In genomic region chr5:159032656-159033350, GRCh38 we compare ENCODE assay signal across 17 cellular contexts.
DNase-seq lines count a peak whose midpoint lies in the region; ATAC-seq, FAIRE-seq and TF ChIP-seq lines count a peak whose summit lies in the region.
"Had no signal": no experiment of that assay in that cellular context is flagged by ENCODE, and none has a peak within 500 bp of the region (broad histone marks: within the 10 kb centered on the region; RNA-seq: fewer than 3 reads in every experiment).

No MANE protein-coding gene starts in this region.

- no peak overlapping the region for H4K8ac ChIP-seq in H1 (ENCODE audit: extremely low read depth, insufficient read depth, low read length)
- no peak overlapping the region for H4K8ac ChIP-seq in neuronal stem cell (ENCODE audit: low read depth, low read length)

- no peak overlapping the region for H3K56ac ChIP-seq in H1 (replicated peaks; ENCODE audit: insufficient read length, low read depth, low read length)

- no peak for DNase-seq in stimulated activated naive CD8-positive, alpha-beta T cell treated with anti-CD3 and anti-CD28 coated beads, Interleukin-15, amount 100 ng/mL, for 72 hours
- DNase-seq in H1 (ENCODE audit: low read depth in 1 of 2, low spot score in 2 of 2) (no peak), neuronal stem cell (ENCODE audit: low spot score) (no peak), adrenal gland (no peak), frontal cortex (ENCODE audit: low spot score in 2 of 2) (no peak)
- no peak for DNase-seq in activated T-helper 1 cell treated with anti-CD3 and anti-CD28 coated beads, Interleukin-12 subunit alpha, Interleukin-12 subunit beta, Interleukin-2, Interleukin-4 antibody, amounts not matched to agents 30 ng/mL and 10 ng/mL and 1 ng/mL, durations not matched to agents 14 hours and 24 hours and 36 hours (ENCODE audit: low spot score)
- DNase-seq: activated CD8-positive, alpha-beta T cell treated with anti-CD3 and anti-CD28 coated beads for 36 hours; activated T-cell treated with anti-CD3 and anti-CD28 coated beads, Interleukin-2, amount 50 U/mL, for 72 hours; amniotic stem cell; CD8-positive, alpha-beta memory T cell; EL; mesendoderm; NCI-H1048; NCI-H2171; stimulated activated CD4-positive, alpha-beta T cell treated with anti-CD3 and anti-CD28 coated beads, Interleukin-4, amount 100 ng/mL, for 4 hours had no signal

- H3K79me1 ChIP-seq in H1 (ENCODE audit: low read depth, low read length), result no peaks in the 10 kb centered on the region
- H3K79me1 ChIP-seq in neuronal stem cell (ENCODE audit: low read depth, low read length), result no peaks in the 10 kb centered on the region

- H3K79me2 ChIP-seq in H1 (ENCODE audit: control insufficient read depth in 1 of 2, insufficient read depth in 2 of 2, low read length in 2 of 2), result no peaks in the 10 kb centered on the region

- intact Hi-C loops in activated T-helper 1 cell treated with anti-CD3 and anti-CD28 coated beads, Interleukin-12 subunit alpha, Interleukin-12 subunit beta, Interleukin-2, Interleukin-4 antibody, amounts not matched to agents 30 ng/mL and 10 ng/mL and 1 ng/mL, durations not matched to agents 14 hours and 24 hours and 36 hours (cut with micrococcal nuclease), result no loop called here
- intact Hi-C loops in adrenal gland (cut with DNase I), result no loop called here

- H3K14ac ChIP-seq in H1 (ENCODE audit: insufficient read length), result no peak overlapping the region
- H3K14ac ChIP-seq in neuronal stem cell (ENCODE audit: low read length), result no peak overlapping the region

- H3K4me2 ChIP-seq in H1 (ENCODE audit: insufficient read depth in 1 of 2, low read depth in 2 of 2, low read length in 2 of 2) (no peak overlapping the region), neuronal stem cell (ENCODE audit: insufficient read depth, low read length, poor library complexity, severe bottlenecking) (no peak overlapping the region)

- no peaks in the 10 kb centered on the region for H3K36me3 Mint-ChIP-seq in stimulated activated naive CD8-positive, alpha-beta T cell treated with anti-CD3 and anti-CD28 coated beads, Interleukin-15, Interleukin-2, amounts not matched to agents 100 ng/mL and 50 ng/mL, for 24 hours (ENCODE audit: low read depth)
- H3K36me3 Mint-ChIP-seq in activated T-helper 1 cell treated with anti-CD3 and anti-CD28 coated beads, Interleukin-12 subunit alpha, Interleukin-12 subunit beta, Interleukin-2, Interleukin-4 antibody, amounts not matched to agents 30 ng/mL and 10 ng/mL and 1 ng/mL, durations not matched to agents 14 hours and 24 hours and 36 hours (ENCODE audit: low read depth), result no peaks in the 10 kb centered on the region
- H3K36me3 Mint-ChIP-seq: CD8-positive, alpha-beta memory T cell had no signal

- H3K18ac ChIP-seq in H1 (ENCODE audit: extremely low read depth, low read length), result no peak overlapping the region
- peak overlapping the region; percentile 5 for H3K18ac ChIP-seq in neuronal stem cell (ENCODE audit: low read length)

- no peak for ATAC-seq in stimulated activated naive CD8-positive, alpha-beta T cell treated with anti-CD3 and anti-CD28 coated beads, Interleukin-15, amount 100 ng/mL, for 72 hours
- ATAC-seq in GM19035 (IDR thresholded peaks at IDR 0.05; ENCODE audit: unreplicated experiment), result no peak
- ATAC-seq: activated CD8-positive, alpha-beta T cell treated with anti-CD3 and anti-CD28 coated beads for 36 hours; activated T-cell treated with anti-CD3 and anti-CD28 coated beads, Interleukin-2, amount 50 U/mL, for 72 hours had no signal

- H3K9me3 ChIP-seq in H1 (ENCODE audit: insufficient read depth in 2 of 2, low read depth in 1 of 2, low read length in 1 of 2), result no peaks in the 10 kb centered on the region
- no peaks in the 10 kb centered on the region for H3K9me3 ChIP-seq in neuronal stem cell (replicated peaks in 1 of 2; ENCODE audit: control insufficient read depth in 2 of 2, insufficient read depth in 1 of 2, low read depth in 1 of 2, low read length in 2 of 2)
- H3K9me3 ChIP-seq in adrenal gland (replicated peaks in 1 of 3), result no peaks in the 10 kb centered on the region

- TF ChIP-seq POLR2A in H1 (IDR thresholded peaks at IDR 0.05; ENCODE audit: control extremely low read depth in 1 of 2, low read depth in 2 of 2, low read length in 2 of 2) (no peak), adrenal gland (IDR thresholded peaks at IDR 0.05) (no peak)

- no peak overlapping the region for H3K4me3 ChIP-seq in H1 (ENCODE audit: extremely low read depth in 1 of 4, insufficient read depth in 2 of 4, low read depth in 3 of 4, low read length in 4 of 4)
- no peak overlapping the region for H3K4me3 ChIP-seq in neuronal stem cell (ENCODE audit: low read length in 2 of 2)
- H3K4me3 ChIP-seq in adrenal gland, result no peak overlapping the region

- H3K9ac ChIP-seq in H1 (replicated peaks in 1 of 4; ENCODE audit: extremely low read depth in 1 of 4, low read depth in 3 of 4, low read length in 3 of 4) (no peak overlapping the region), neuronal stem cell (ENCODE audit: low read depth, low read length, poor library complexity) (no peak overlapping the region)

- H3K23ac ChIP-seq in H1 (ENCODE audit: insufficient read length) (no peak overlapping the region), neuronal stem cell (ENCODE audit: low read depth, low read length, poor library complexity) (no peak overlapping the region)

- H4K91ac ChIP-seq in H1 (replicated peaks; ENCODE audit: insufficient read length, low read length) (no peak overlapping the region), neuronal stem cell (ENCODE audit: low read depth, low read length, poor library complexity) (no peak overlapping the region)

- H2BK15ac ChIP-seq in H1 (ENCODE audit: low read length), result no peak overlapping the region
- H2BK15ac ChIP-seq in neuronal stem cell (ENCODE audit: low read length), result no peak overlapping the region

- no peak for TF ChIP-seq RAD21 in H1 (IDR thresholded peaks at IDR 0.05 in 1 of 2, conservative IDR thresholded peaks at IDR 0.05 in 1 of 2; ENCODE audit: low read depth in 2 of 2, low read length in 2 of 2)

- H2AFZ ChIP-seq in H1 (ENCODE audit: low read length), result peak overlapping the region; percentile 11; the same call in 1 of the 2 replicates
- H2AFZ ChIP-seq in neuronal stem cell (ENCODE audit: low read length), result no peak overlapping the region

- H2BK12ac ChIP-seq in H1 (ENCODE audit: low read depth, low read length) (no peak overlapping the region; the same call in 1 of the 2 replicates), neuronal stem cell (ENCODE audit: low read length) (no peak overlapping the region)

- H4K20me1 ChIP-seq in H1 (replicated peaks in 1 of 2; ENCODE audit: control insufficient read depth in 1 of 2, insufficient read depth in 2 of 2, low read length in 2 of 2), result no peaks in the 10 kb centered on the region

- no peak overlapping the region for H2BK20ac ChIP-seq in H1 (ENCODE audit: low read length)

- FAIRE-seq in H1 (lab: Jason Lieb, UNC) (no peak), frontal cortex (lab: Jason Lieb, UNC) (no peak)

- no peaks in the 10 kb centered on the region for H3K9me3 Mint-ChIP-seq in stimulated activated naive CD8-positive, alpha-beta T cell treated with anti-CD3 and anti-CD28 coated beads, Interleukin-15, Interleukin-2, amounts not matched to agents 100 ng/mL and 50 ng/mL, for 24 hours
- H3K9me3 Mint-ChIP-seq in stimulated activated naive CD8-positive, alpha-beta T cell treated with anti-CD3 and anti-CD28 coated beads, Interleukin-15, amount 100 ng/mL, for 72 hours, result peaks cover 5 to 7% of the 10 kb centered on the region in 2 donors
- peaks cover 8% of the 10 kb centered on the region for H3K9me3 Mint-ChIP-seq in activated T-helper 1 cell treated with anti-CD3 and anti-CD28 coated beads, Interleukin-12 subunit alpha, Interleukin-12 subunit beta, Interleukin-2, Interleukin-4 antibody, amounts not matched to agents 30 ng/mL and 10 ng/mL and 1 ng/mL, durations not matched to agents 14 hours and 24 hours and 36 hours

- H2BK120ac ChIP-seq in H1 (replicated peaks; ENCODE audit: low read depth, low read length) (peak overlapping the region; percentile 61), neuronal stem cell (ENCODE audit: low read depth, low read length) (no peak overlapping the region)

- 70 to 92% methylated on average over 1 to 8 of the region's 8 CpGs for WGBS in H1 (ENCODE audit: extremely low coverage in 1 of 2, insufficient coverage in 1 of 2, insufficient read length in 1 of 2, insufficient replicate concordance in 2 of 2, low coverage in 1 of 2, low lambda C conversion rate in 2 of 2, missing lambda C conversion rate in 1 of 2), 2 experiments
- 83% methylated on average over 1 of the region's 8 CpGs; no CpG with 5 or more reads in 1 of the 2 donors for WGBS in neuronal stem cell (ENCODE audit: extremely low coverage in 2 of 2, insufficient read length in 2 of 2, insufficient replicate concordance in 1 of 2), 2 donors
- 60 to 74% (median 71%) methylated on average over 8 of the region's 8 CpGs for WGBS in adrenal gland, 4 donors

- no peaks in the 10 kb centered on the region; a peak in 1 of 7 replicates for H3K27me3 ChIP-seq in H1 (replicated peaks in 1 of 4; ENCODE audit: control insufficient read depth in 3 of 4, extremely low read depth in 1 of 4, insufficient read depth in 3 of 4, low read length in 3 of 4)
- H3K27me3 ChIP-seq in neuronal stem cell (ENCODE audit: control insufficient read depth in 3 of 3, insufficient read depth in 3 of 3, low read depth in 1 of 3, low read length in 3 of 3), result no peaks in the 10 kb centered on the region
- no peaks in the 10 kb centered on the region for H3K27me3 ChIP-seq in adrenal gland

- TF ChIP-seq CTCF in H1 (IDR thresholded peaks at IDR 0.05; ENCODE audit: control extremely low read depth in 1 of 3, insufficient read depth in 1 of 3, low read depth in 1 of 3, low read length in 3 of 3) (no peak), adrenal gland (IDR thresholded peaks at IDR 0.05) (no peak)

- H3K4me1 Mint-ChIP-seq in stimulated activated naive CD8-positive, alpha-beta T cell treated with anti-CD3 and anti-CD28 coated beads, Interleukin-15, Interleukin-2, amounts not matched to agents 100 ng/mL and 50 ng/mL, for 24 hours (ENCODE audit: low read depth), result peaks cover 3% of the 10 kb centered on the region
- H3K4me1 Mint-ChIP-seq in stimulated activated naive CD8-positive, alpha-beta T cell treated with anti-CD3 and anti-CD28 coated beads, Interleukin-15, amount 100 ng/mL, for 72 hours, result no peaks in the 10 kb centered on the region
- no peaks in the 10 kb centered on the region for H3K4me1 Mint-ChIP-seq in activated T-helper 1 cell treated with anti-CD3 and anti-CD28 coated beads, Interleukin-12 subunit alpha, Interleukin-12 subunit beta, Interleukin-2, Interleukin-4 antibody, amounts not matched to agents 30 ng/mL and 10 ng/mL and 1 ng/mL, durations not matched to agents 14 hours and 24 hours and 36 hours (ENCODE audit: low read depth)
- H3K4me1 Mint-ChIP-seq: CD8-positive, alpha-beta memory T cell had no signal

- H2AK5ac ChIP-seq in H1 (ENCODE audit: low read depth, low read length) (no peak overlapping the region), neuronal stem cell (ENCODE audit: low read depth, low read length) (no peak overlapping the region)

- no peak for TF ChIP-seq EP300 in H1 (IDR thresholded peaks at IDR 0.05; ENCODE audit: borderline replicate concordance in 1 of 2, low read depth in 2 of 2, low read length in 2 of 2)

- H3K4me1 ChIP-seq in H1 (replicated peaks in 1 of 4; ENCODE audit: control insufficient read depth in 3 of 4, insufficient read depth in 4 of 4, low read length in 3 of 4) (peaks cover 0 to 6% (median 4%) of the 10 kb centered on the region in 4 experiments; a peak in 4 of 7 replicates), neuronal stem cell (ENCODE audit: control insufficient read depth in 2 of 2, insufficient read depth in 1 of 2, low read depth in 1 of 2, low read length in 2 of 2) (peaks cover 17 to 43% of the 10 kb centered on the region in 2 donors), adrenal gland (replicated peaks in 1 of 2) (peaks cover 0 to 12% of the 10 kb centered on the region in 2 donors)

- H2BK5ac ChIP-seq in H1 (ENCODE audit: low read depth, low read length), result no peak overlapping the region
- H2BK5ac ChIP-seq in neuronal stem cell (ENCODE audit: low read length), result no peak overlapping the region

- POLR2A ChIA-PET in H1 (lab: Charles Lee; ENCODE audit: partially characterized antibody), result no interaction called here

- peak overlapping the region; percentile 36 for H3K27ac Mint-ChIP-seq in stimulated activated naive CD8-positive, alpha-beta T cell treated with anti-CD3 and anti-CD28 coated beads, Interleukin-15, Interleukin-2, amounts not matched to agents 100 ng/mL and 50 ng/mL, for 24 hours
- no peak overlapping the region for H3K27ac Mint-ChIP-seq in stimulated activated naive CD8-positive, alpha-beta T cell treated with anti-CD3 and anti-CD28 coated beads, Interleukin-15, amount 100 ng/mL, for 72 hours
- H3K27ac Mint-ChIP-seq in activated T-helper 1 cell treated with anti-CD3 and anti-CD28 coated beads, Interleukin-12 subunit alpha, Interleukin-12 subunit beta, Interleukin-2, Interleukin-4 antibody, amounts not matched to agents 30 ng/mL and 10 ng/mL and 1 ng/mL, durations not matched to agents 14 hours and 24 hours and 36 hours, result no peak overlapping the region
- H3K27ac Mint-ChIP-seq: activated CD8-positive, alpha-beta T cell treated with anti-CD3 and anti-CD28 coated beads for 36 hours; activated T-cell treated with anti-CD3 and anti-CD28 coated beads, Interleukin-2, amount 50 U/mL, for 72 hours; CD8-positive, alpha-beta memory T cell had no signal

- no peaks in the 10 kb centered on the region for H3K36me3 ChIP-seq in H1 (ENCODE audit: control insufficient read depth in 2 of 4, insufficient read depth in 4 of 4, low read length in 3 of 4)
- no peaks in the 10 kb centered on the region for H3K36me3 ChIP-seq in neuronal stem cell (replicated peaks in 1 of 2; ENCODE audit: control insufficient read depth in 2 of 2, insufficient read depth in 2 of 2, low read length in 2 of 2)
- no peaks in the 10 kb centered on the region for H3K36me3 ChIP-seq in adrenal gland (replicated peaks in 1 of 2)

- H3K4ac ChIP-seq in H1 (replicated peaks; ENCODE audit: insufficient read length, low read depth, low read length) (no peak overlapping the region), neuronal stem cell (ENCODE audit: low read length) (no peak overlapping the region)

- no peaks in the 10 kb centered on the region for H3K23me2 ChIP-seq in H1 (ENCODE audit: low read depth, low read length)

- H4K5ac ChIP-seq in H1 (ENCODE audit: insufficient read length, low read depth, low read length), result no peak overlapping the region

- no peak overlapping the region for H3K27ac ChIP-seq in H1 (ENCODE audit: low read depth, low read length)
- H3K27ac ChIP-seq in neuronal stem cell (replicated peaks; ENCODE audit: low read length), result no peak overlapping the region
- H3K27ac ChIP-seq in adrenal gland, result no peak overlapping the region

- H3K27me3 Mint-ChIP-seq in stimulated activated naive CD8-positive, alpha-beta T cell treated with anti-CD3 and anti-CD28 coated beads, Interleukin-15, Interleukin-2, amounts not matched to agents 100 ng/mL and 50 ng/mL, for 24 hours, result peaks cover 30% of the 10 kb centered on the region
- peaks cover 40% of the 10 kb centered on the region for H3K27me3 Mint-ChIP-seq in stimulated activated naive CD8-positive, alpha-beta T cell treated with anti-CD3 and anti-CD28 coated beads, Interleukin-15, amount 100 ng/mL, for 72 hours
- H3K27me3 Mint-ChIP-seq in activated T-helper 1 cell treated with anti-CD3 and anti-CD28 coated beads, Interleukin-12 subunit alpha, Interleukin-12 subunit beta, Interleukin-2, Interleukin-4 antibody, amounts not matched to agents 30 ng/mL and 10 ng/mL and 1 ng/mL, durations not matched to agents 14 hours and 24 hours and 36 hours (ENCODE audit: insufficient read depth), result peaks cover 7% of the 10 kb centered on the region

- CTCF ChIA-PET in H1 (lab: Charles Lee; ENCODE audit: partially characterized antibody), result interaction anchor here (0.7 to 0.8 kb wide), 2 partner anchors 31 to 62 kb away, joined by 3 read pairs; no protein-coding TSS in a partner anchor

- no peak overlapping the region for H3K4me3 Mint-ChIP-seq in stimulated activated naive CD8-positive, alpha-beta T cell treated with anti-CD3 and anti-CD28 coated beads, Interleukin-15, Interleukin-2, amounts not matched to agents 100 ng/mL and 50 ng/mL, for 24 hours
- H3K4me3 Mint-ChIP-seq in stimulated activated naive CD8-positive, alpha-beta T cell treated with anti-CD3 and anti-CD28 coated beads, Interleukin-15, amount 100 ng/mL, for 72 hours, result no peak overlapping the region
- no peak overlapping the region for H3K4me3 Mint-ChIP-seq in activated T-helper 1 cell treated with anti-CD3 and anti-CD28 coated beads, Interleukin-12 subunit alpha, Interleukin-12 subunit beta, Interleukin-2, Interleukin-4 antibody, amounts not matched to agents 30 ng/mL and 10 ng/mL and 1 ng/mL, durations not matched to agents 14 hours and 24 hours and 36 hours
- H3K4me3 Mint-ChIP-seq: activated CD8-positive, alpha-beta T cell treated with anti-CD3 and anti-CD28 coated beads for 36 hours; activated T-cell treated with anti-CD3 and anti-CD28 coated beads, Interleukin-2, amount 50 U/mL, for 72 hours; CD8-positive, alpha-beta memory T cell had no signal
